ENCODE assay signal across 8 cellular contexts in genomic region chr14:60164404-60164716, GRCh38. TPM values are rescaled to one million over a fixed set of nuclear protein-coding genes. Genes with fewer than 3 reads are reported as not detected.
DNase-seq lines count a peak whose midpoint lies in the region; ATAC-seq, FAIRE-seq and TF ChIP-seq lines count a peak whose summit lies in the region.

No MANE protein-coding gene starts in this region.

- TF ChIP-seq POLR2A in A549 (IDR thresholded peaks at IDR 0.05; ENCODE audit: low read length) = no peak

- whole genome bisulfite sequencing in A549 (ENCODE audit: missing lambda C conversion rate) = 16% methylated on average over 5 of the region's 5 CpGs

- no peak for FAIRE-seq in A549 (lab: Jason Lieb, UNC)

- H3K9me3 ChIP-seq in A549 = no peaks in the 10 kb centered on the region
- no peaks in the 10 kb centered on the region for H3K9me3 ChIP-seq in KOPT-K1 (ENCODE audit: insufficient read depth, low read length, poor library complexity, severe bottlenecking)
- no peaks in the 10 kb centered on the region for H3K9me3 ChIP-seq in duodenal mucosa (ENCODE audit: control insufficient read depth in 1 of 2, low read length in 2 of 2)
- H3K9me3 ChIP-seq in neural progenitor cell (ENCODE audit: low read depth) = no peaks in the 10 kb centered on the region

- H3K4me1 ChIP-seq in A549 (peaks cover 17% of the 10 kb centered on the region; the same call in 2 of the 3 replicates), duodenal mucosa (ENCODE audit: control insufficient read depth in 1 of 2, insufficient read depth in 2 of 2, low read length in 2 of 2) (peaks cover 5 to 10% of the 10 kb centered on the region in 2 donors), neural progenitor cell (peaks cover 16% of the 10 kb centered on the region)

- no peaks in the 10 kb centered on the region for H3K36me3 ChIP-seq in KOPT-K1 (ENCODE audit: insufficient read depth, low read length)
- no peaks in the 10 kb centered on the region for H3K36me3 ChIP-seq in duodenal mucosa (ENCODE audit: control insufficient read depth in 1 of 2, insufficient read depth in 2 of 2, low read length in 2 of 2)
- H3K36me3 ChIP-seq in neural progenitor cell = no peaks in the 10 kb centered on the region

- peaks cover 4% of the 10 kb centered on the region for H3K79me2 ChIP-seq in neural progenitor cell (ENCODE audit: low read depth)

- no peaks in the 10 kb centered on the region for H3K9me3 Mint-ChIP-seq in neural progenitor cell

- H3K4me1 Mint-ChIP-seq in neural progenitor cell = peaks cover 19% of the 10 kb centered on the region

- H3K4me3 Mint-ChIP-seq in neural progenitor cell = peak overlapping the region; percentile 99

- H3K27me3 Mint-ChIP-seq in neural progenitor cell (ENCODE audit: insufficient read depth, low read depth) = peaks cover 2% of the 10 kb centered on the region

- peaks cover 21% of the 10 kb centered on the region for H3F3A ChIP-seq in neural progenitor cell (ENCODE audit: low read depth)

- peak overlapping the region; percentile 99 for H3K27ac Mint-ChIP-seq in neural progenitor cell

- TF ChIP-seq EP300 in A549 (IDR thresholded peaks at IDR 0.05) = no peak

- no peak for TF ChIP-seq RAD21 in A549 (conservative IDR thresholded peaks at IDR 0.05 in 1 of 2, IDR thresholded peaks at IDR 0.05 in 1 of 2)

- peak overlapping the region; percentile 99 for H2AFZ ChIP-seq in neural progenitor cell (replicated peaks)

- H4K20me1 ChIP-seq in neural progenitor cell (ENCODE audit: low read depth) = no peaks in the 10 kb centered on the region

- peaks cover 8% of the 10 kb centered on the region for H3K36me3 Mint-ChIP-seq in neural progenitor cell

- H3K27ac ChIP-seq in A549 (peak overlapping the region; percentile 83 to 91), KOPT-K1 (ENCODE audit: low read depth, low read length, poor library complexity, severe bottlenecking) (peak overlapping the region; percentile 79), duodenal mucosa (ENCODE audit: low read depth, low read length) (peak overlapping the region; percentile 84), neural progenitor cell (no peak overlapping the region)

- no peak for ATAC-seq in A549
- ATAC-seq in GM19328 (IDR thresholded peaks at IDR 0.05; ENCODE audit: unreplicated experiment) = peak; percentile 2

- TF ChIP-seq CTCF in A549 (IDR thresholded peaks at IDR 0.05) = no peak
- no peak for TF ChIP-seq CTCF in neural progenitor cell (IDR thresholded peaks at IDR 0.05)

- H3K4me3 ChIP-seq in A549 = peak overlapping the region; percentile 83
- H3K4me3 ChIP-seq in duodenal mucosa (ENCODE audit: low read depth in 1 of 2, low read length in 2 of 2) = peak overlapping the region; percentile 78 to 90
- peak overlapping the region; percentile 75 for H3K4me3 ChIP-seq in neural progenitor cell

- DNase-seq in A549 (ENCODE audit: low read depth in 1 of 2, low spot score in 1 of 2) (peak in 1 of 2 experiments; percentile 36), neural progenitor cell (ENCODE audit: low spot score) (no peak), kidney tubule cell (ENCODE audit: low spot score) (no peak), NAMALWA (ENCODE audit: low spot score) (no peak), GDM1 (lab: John Stamatoyannopoulos, UW) (no peak)

- CTCF ChIA-PET in A549 (lab: Yijun Ruan, JAX) = interaction anchor here (0.8 to 2.6 kb wide), 19 partner anchors 8 to 200 kb away, joined by 3 to 44 read pairs (median 6); no protein-coding TSS in a partner anchor

- H3K27me3 ChIP-seq in duodenal mucosa (ENCODE audit: control insufficient read depth in 1 of 2, insufficient read depth in 2 of 2, low read length in 2 of 2) (peaks cover 0 to 3% of the 10 kb centered on the region in 2 donors), neural progenitor cell (no peaks in the 10 kb centered on the region)

- peak overlapping the region; percentile 90 to 99 for H3K9ac ChIP-seq in duodenal mucosa (ENCODE audit: low read depth in 1 of 2, low read length in 2 of 2)
- no peak overlapping the region for H3K9ac ChIP-seq in neural progenitor cell

- H3K4me2 ChIP-seq in A549 (peak overlapping the region; percentile 70), neural progenitor cell (peak overlapping the region; percentile 94)

- POLR2A ChIA-PET in A549 (lab: Yijun Ruan, JAX) = interaction anchor here (1.1 to 2.4 kb wide), 4 partner anchors 10 to 199 kb away, joined by 3 to 15 read pairs (median 11); partner anchors contain the start of gene PCNX4

TF ChIP-seq in A549, 52 proteins besides CTCF, POLR2A, EP300 and RAD21:
- TF ChIP-seq RFX5 (IDR thresholded peaks at IDR 0.05) (no peak), REST (IDR thresholded peaks at IDR 0.05) (no peak), ZFP36 (IDR thresholded peaks at IDR 0.05; ENCODE audit: borderline replicate concordance, partially characterized antibody) (no peak), CBX8 (IDR thresholded peaks at IDR 0.05) (no peak), E2F6 (IDR thresholded peaks at IDR 0.05; ENCODE audit: borderline replicate concordance, low read depth) (no peak), CBX2 (IDR thresholded peaks at IDR 0.05; ENCODE audit: borderline replicate concordance, low read depth) (no peak), NR3C1 (IDR thresholded peaks at IDR 0.05) (no peak), ESRRA (IDR thresholded peaks at IDR 0.05; ENCODE audit: borderline replicate concordance, low read length) (no peak), CEBPB (IDR thresholded peaks at IDR 0.05) (peak; percentile 34 to 59; a peak in 2 of 4 replicates), GATA3 (IDR thresholded peaks at IDR 0.05; ENCODE audit: borderline replicate concordance) (peak; percentile 69), MAX (IDR thresholded peaks at IDR 0.05) (no peak), JUN (IDR thresholded peaks at IDR 0.05) (no peak), HOXB13 (CRISPR knock-in tag; IDR thresholded peaks at IDR 0.05; ENCODE audit: low read depth) (no peak), MYC (IDR thresholded peaks at IDR 0.05; ENCODE audit: borderline replicate concordance, low read length) (no peak), SMC3 (IDR thresholded peaks at IDR 0.05) (no peak), HMGXB4 (CRISPR knock-in tag; IDR thresholded peaks at IDR 0.05; ENCODE audit: borderline replicate concordance) (no peak), HDAC2 (IDR thresholded peaks at IDR 0.05) (no peak)
TF ChIP-seq in A549: peak in this region for 2.

RNA-seq across cellular contexts. Expression of gene DHRS7, which starts 0.8 kb away (rescaled TPM):
- 74.4 and 97.5 TPM in 2 replicates for polyA plus RNA-seq in A549 (2011; rRNA removed)
- 63.0 and 76.2 TPM in 2 replicates for polyA plus RNA-seq in A549 (2012; cell fraction: cytosol; rRNA removed)
- polyA plus RNA-seq in A549 (2012; cell fraction: nucleus; rRNA removed) = 54.3 and 55.2 TPM in 2 replicates
- 69.2 to 79.1 TPM (median 75.4 TPM) in 3 replicates for polyA plus RNA-seq in A549 (2017; fragmentation: RNase III; extraction: RNeasy Plus Mini Kit Qiagen cat#74134 plus additional on column Dnase treatment)
- 14.1 and 16.4 TPM in 2 replicates for polyA minus RNA-seq in A549 (2011; rRNA and poly(A)+ RNA removed)
- 32.2 and 47.8 TPM in 2 replicates for total RNA-seq in neural progenitor cell (ENCODE audit: low replicate concordance)
